In genomic region chr14:106764968-106765369, GRCh38 we compare ENCODE assay signal across 8 cellular contexts.
DNase-seq lines count a peak whose midpoint lies in the region; ATAC-seq and TF ChIP-seq lines count a peak whose summit lies in the region.
"Not testable (repeated sequence)": the region's sequence is repeated elsewhere in the genome, so short reads cannot be mapped to it uniquely, and the experiment has no call there.

No MANE protein-coding gene starts in this region.

- DNase-seq in GM06990 (ENCODE audit: extremely low read depth, insufficient read length); RWPE2 (ENCODE audit: low spot score); activated naive CD8-positive, alpha-beta T cell treated with anti-CD3 and anti-CD28 coated beads, Interleukin-2, amount 10 ng/mL, durations not matched to agents 7 days and 5 days; fibroblast of lung (ENCODE audit: low read depth in 2 of 2); upper lobe of right lung: not testable (repeated sequence)
- peak in 1 of 2 donors; percentile 16 for DNase-seq in memory B cell (ENCODE audit: low spot score in 2 of 2)

- H3K9me3 ChIP-seq in RWPE2 (ENCODE audit: severe bottlenecking); fibroblast of lung (ENCODE audit: control insufficient read depth, insufficient read depth, low read depth, low read length); upper lobe of right lung: not testable (repeated sequence)

- H3K4me1 Mint-ChIP-seq in activated naive CD8-positive, alpha-beta T cell treated with anti-CD3 and anti-CD28 coated beads, Interleukin-2, amount 10 ng/mL, durations not matched to agents 7 days and 5 days, result peaks cover 23% of the 10 kb centered on the region
- peaks cover 11% of the 10 kb centered on the region for H3K4me1 Mint-ChIP-seq in memory B cell

- H3K27ac Mint-ChIP-seq in activated naive CD8-positive, alpha-beta T cell treated with anti-CD3 and anti-CD28 coated beads, Interleukin-2, amount 10 ng/mL, durations not matched to agents 7 days and 5 days; memory B cell: not testable (repeated sequence)

- not testable (repeated sequence) for H3K4me3 Mint-ChIP-seq in activated naive CD8-positive, alpha-beta T cell treated with anti-CD3 and anti-CD28 coated beads, Interleukin-2, amount 10 ng/mL, durations not matched to agents 7 days and 5 days; memory B cell

- H3K27me3 Mint-ChIP-seq in activated naive CD8-positive, alpha-beta T cell treated with anti-CD3 and anti-CD28 coated beads, Interleukin-2, amount 10 ng/mL, durations not matched to agents 7 days and 5 days; memory B cell: not testable (repeated sequence)

- H3K9ac ChIP-seq in fibroblast of lung (ENCODE audit: insufficient read depth, low read length), result not testable (repeated sequence)

- H4K20me1 ChIP-seq in fibroblast of lung (ENCODE audit: control insufficient read depth, extremely low read depth, insufficient read depth, low read length), result not testable (repeated sequence)

- intact Hi-C loops in upper lobe of right lung (cut with DNase I), result not testable (repeated sequence)

- TF ChIP-seq CTCF in GM06990 (IDR thresholded peaks at IDR 0.05; ENCODE audit: insufficient read depth, low read length, poor library complexity, severe bottlenecking) (peak; percentile 47), RWPE2 (IDR thresholded peaks at IDR 0.05; ENCODE audit: poor library complexity, severe bottlenecking) (peak; percentile 83), fibroblast of lung (conservative IDR thresholded peaks at IDR 0.05 in 1 of 2, IDR thresholded peaks at IDR 0.05 in 1 of 2; ENCODE audit: low read depth in 1 of 2, low read length in 2 of 2) (peak; percentile 2 to 26), upper lobe of right lung (IDR thresholded peaks at IDR 0.05) (peak; percentile 44)

- not testable (repeated sequence) for H3K4me1 ChIP-seq in RWPE2 (ENCODE audit: insufficient read depth, poor library complexity, severe bottlenecking); fibroblast of lung (ENCODE audit: control insufficient read depth, extremely low read depth, insufficient read depth, low read length); upper lobe of right lung

- H2AFZ ChIP-seq in fibroblast of lung (ENCODE audit: low read length), result not testable (repeated sequence)

- not testable (repeated sequence) for H3K79me2 ChIP-seq in fibroblast of lung (ENCODE audit: control insufficient read depth, insufficient read depth, low read length)

- not testable (repeated sequence) for H3K27ac ChIP-seq in RWPE2 (ENCODE audit: poor library complexity, severe bottlenecking); fibroblast of lung (ENCODE audit: insufficient read depth, low read length); upper lobe of right lung

- H3K36me3 ChIP-seq in GM06990 (ENCODE audit: control insufficient read depth, insufficient read depth, low read length); RWPE2 (ENCODE audit: low read depth); fibroblast of lung (ENCODE audit: control insufficient read depth, insufficient read depth, low read length); upper lobe of right lung: not testable (repeated sequence)

- peak; percentile 47 for ATAC-seq in GM21515 (IDR thresholded peaks at IDR 0.05; ENCODE audit: unreplicated experiment)
- ATAC-seq in HG03457 (IDR thresholded peaks at IDR 0.05; ENCODE audit: unreplicated experiment), result peak; percentile 58
- ATAC-seq in RWPE2 (ENCODE audit: low read depth), result peak; percentile 85
- ATAC-seq in activated naive CD8-positive, alpha-beta T cell treated with anti-CD3 and anti-CD28 coated beads, Interleukin-2, amount 10 ng/mL, durations not matched to agents 7 days and 5 days (ENCODE audit: low read depth), result peak; percentile 58
- peak; percentile 70 for ATAC-seq in memory B cell (ENCODE audit: low read depth)
- peak; percentile 95 for ATAC-seq in upper lobe of right lung

- not testable (repeated sequence) for H3K9me3 Mint-ChIP-seq in activated naive CD8-positive, alpha-beta T cell treated with anti-CD3 and anti-CD28 coated beads, Interleukin-2, amount 10 ng/mL, durations not matched to agents 7 days and 5 days; memory B cell

- H3K4me3 ChIP-seq in GM06990 (replicated peaks; ENCODE audit: low read depth, low read length); RWPE2 (ENCODE audit: severe bottlenecking); fibroblast of lung (replicated peaks in 1 of 4; ENCODE audit: control extremely low read depth in 1 of 4, insufficient read depth in 1 of 4, low read depth in 3 of 4, low read length in 4 of 4); upper lobe of right lung: not testable (repeated sequence)

- not testable (repeated sequence) for H3K36me3 Mint-ChIP-seq in activated naive CD8-positive, alpha-beta T cell treated with anti-CD3 and anti-CD28 coated beads, Interleukin-2, amount 10 ng/mL, durations not matched to agents 7 days and 5 days; memory B cell

- POLR2A ChIA-PET in activated naive CD8-positive, alpha-beta T cell treated with anti-CD3 and anti-CD28 coated beads, Interleukin-2, amount 10 ng/mL, durations not matched to agents 7 days and 5 days (lab: Charles Lee), result not testable (repeated sequence)

- not testable (repeated sequence) for H3K27me3 ChIP-seq in GM06990 (replicated peaks; ENCODE audit: control insufficient read depth, insufficient read depth, low read length); fibroblast of lung (ENCODE audit: control insufficient read depth, insufficient read depth, low read length); upper lobe of right lung
- peaks cover 17% of the 10 kb centered on the region for H3K27me3 ChIP-seq in RWPE2 (ENCODE audit: insufficient read depth, poor library complexity, severe bottlenecking)

- H3K4me2 ChIP-seq in fibroblast of lung (ENCODE audit: extremely low read depth, insufficient read depth, low read length), result not testable (repeated sequence)

Comparison
In these comparisons a context has a peak if more than half of its experiments do, and no peak if none do; other contexts are left out.
1. CTCF ChIP-seq: peak in every context shown above with its lines; median percentile 83 in RWPE2; 47 in GM06990; 44 in upper lobe of right lung; 14 in fibroblast of lung.